Comparison of ENCODE assay signal across 10 cellular contexts in genomic region chr12:52945389-52946232, GRCh38. TPM values are rescaled to one million over a fixed set of nuclear protein-coding genes. Genes with fewer than 3 reads are reported as not detected.
DNase-seq lines count a peak whose midpoint lies in the region; ATAC-seq, FAIRE-seq and TF ChIP-seq lines count a peak whose summit lies in the region.
"Had no signal": no experiment of that assay in that cellular context is flagged by ENCODE, and none has a peak within 500 bp of the region (broad histone marks: within the 10 kb centered on the region; RNA-seq: fewer than 3 reads in every experiment).

No MANE protein-coding gene starts in this region.

- H3K4me2 ChIP-seq in A549: peak overlapping the region; percentile 93

- DNase-seq in A549 (ENCODE audit: low read depth in 1 of 2, low spot score in 1 of 2) (peak in 1 of 2 experiments; percentile 94), HuH-7 (ENCODE audit: low spot score) (peak; percentile 69), cerebellar cortex (ENCODE audit: low spot score) (peak; percentile 73), right lobe of liver (peak; percentile 80 to 87 (median 86)), vagina (ENCODE audit: extremely low spot score in 2 of 2) (no peak), NAMALWA (ENCODE audit: low spot score) (no peak)
- DNase-seq: SHP77 had no signal

- TF ChIP-seq CTCF in A549 (IDR thresholded peaks at IDR 0.05) (no peak), right lobe of liver (IDR thresholded peaks at IDR 0.05) (no peak), vagina (IDR thresholded peaks at IDR 0.05) (no peak)

- CTCF ChIA-PET in A549 (lab: Yijun Ruan, JAX): interaction anchor here (1.0 to 9.8 kb wide), 17 partner anchors 9 to 802 kb away, joined by 3 to 112 read pairs (median 6); partner anchors contain the start of gene KRT8

- H3K9me3 ChIP-seq in A549: no peaks in the 10 kb centered on the region
- H3K9me3 ChIP-seq in right lobe of liver: no peaks in the 10 kb centered on the region
- no peaks in the 10 kb centered on the region for H3K9me3 ChIP-seq in vagina

- TF ChIP-seq EP300 in A549 (IDR thresholded peaks at IDR 0.05): peak; percentile 63 to 89; a peak in 4 of 5 replicates

- H3K36me3 ChIP-seq in right lobe of liver: peaks cover 0 to 5% (median 2%) of the 10 kb centered on the region in 4 donors
- H3K36me3 ChIP-seq in vagina: no peaks in the 10 kb centered on the region

- H3K27me3 ChIP-seq in right lobe of liver (no peaks in the 10 kb centered on the region), vagina (no peaks in the 10 kb centered on the region)

- WGBS in A549 (ENCODE audit: missing lambda C conversion rate): 16% methylated on average over 13 of the region's 13 CpGs
- 28% methylated on average over 12 of the region's 13 CpGs for WGBS in right lobe of liver (ENCODE audit: insufficient coverage, low coverage, low lambda C conversion rate, missing lambda C conversion rate)

- intact Hi-C loops in right lobe of liver (cut with DNase I): no loop called here
- intact Hi-C loops in vagina (cut with DNase I): no loop called here

- TF ChIP-seq POLR2A in A549 (IDR thresholded peaks at IDR 0.05; ENCODE audit: low read length): 0 out of 2 replicates have a peak, but pooled peaks have one; percentile 19
- peak; percentile 79 for TF ChIP-seq POLR2A in right lobe of liver (IDR thresholded peaks at IDR 0.05)
- no peak for TF ChIP-seq POLR2A in vagina (IDR thresholded peaks at IDR 0.05)

- POLR2A ChIA-PET in A549 (lab: Yijun Ruan, JAX): interaction anchor here (0.8 to 9.4 kb wide), 7 partner anchors 10 to 49 kb away, joined by 3 to 208 read pairs (median 14); partner anchors contain the start of gene KRT8

- H3K27ac ChIP-seq in A549 (peak overlapping the region; percentile 96 to 97), right lobe of liver (peak overlapping the region; percentile 88 to 95 (median 94)), vagina (no peak overlapping the region)

- H3K4me3 ChIP-seq in A549 (no peak overlapping the region), right lobe of liver (no peak overlapping the region), vagina (no peak overlapping the region)

- peaks cover 62% of the 10 kb centered on the region for H3K4me1 ChIP-seq in A549
- H3K4me1 ChIP-seq in right lobe of liver: peaks cover 0 to 38% (median 14%) of the 10 kb centered on the region in 4 donors
- no peaks in the 10 kb centered on the region for H3K4me1 ChIP-seq in vagina

- no peak for FAIRE-seq in A549 (lab: Jason Lieb, UNC)

- ATAC-seq in A549 (peak; percentile 14 to 51; a peak in 5 of 6 replicates), right lobe of liver (peak; percentile 58 to 66 (median 62)), GM21825 (IDR thresholded peaks at IDR 0.05; ENCODE audit: unreplicated experiment) (no peak), HG03135 (IDR thresholded peaks at IDR 0.05; ENCODE audit: unreplicated experiment) (no peak)

- no peak; a peak in 2 of 5 replicates for TF ChIP-seq RAD21 in A549 (conservative IDR thresholded peaks at IDR 0.05 in 1 of 2, IDR thresholded peaks at IDR 0.05 in 1 of 2)

TF ChIP-seq in A549, 52 proteins besides CTCF, POLR2A, EP300 and RAD21 (continues in another document):
- TF ChIP-seq RFX5 (IDR thresholded peaks at IDR 0.05) (no peak), CHD4 (IDR thresholded peaks at IDR 0.05; ENCODE audit: borderline replicate concordance) (no peak), MAZ (IDR thresholded peaks at IDR 0.05; ENCODE audit: borderline replicate concordance, low read depth, low read length) (no peak), KDM1A (IDR thresholded peaks at IDR 0.05; ENCODE audit: low read depth) (no peak), JUN (IDR thresholded peaks at IDR 0.05) (peak; percentile 31 to 76), TP53 (CRISPR knock-in tag; IDR thresholded peaks at IDR 0.05) (peak; percentile 83; the same call in 1 of the 2 replicates), RNF2 (IDR thresholded peaks at IDR 0.05; ENCODE audit: borderline replicate concordance, low read depth) (no peak), HDAC2 (IDR thresholded peaks at IDR 0.05) (no peak), HMGXB4 (CRISPR knock-in tag; IDR thresholded peaks at IDR 0.05; ENCODE audit: borderline replicate concordance) (no peak), MAX (IDR thresholded peaks at IDR 0.05) (peak; percentile 66), SMC3 (IDR thresholded peaks at IDR 0.05) (no peak; the same call in 2 of the 3 replicates), ZNF302 (CRISPR knock-in tag; IDR thresholded peaks at IDR 0.05) (peak; percentile 97), PBX3 (IDR thresholded peaks at IDR 0.05) (0 out of 2 replicates have a peak, but pooled peaks have one; percentile 36), CHD2 (IDR thresholded peaks at IDR 0.05; ENCODE audit: low read length, partially characterized antibody) (no peak), ZSCAN20 (CRISPR knock-in tag; IDR thresholded peaks at IDR 0.05) (no peak), KDM5A (IDR thresholded peaks at IDR 0.05) (no peak), NPAS2 (CRISPR knock-in tag; IDR thresholded peaks at IDR 0.05; ENCODE audit: borderline replicate concordance) (no peak), EHF (CRISPR knock-in tag; IDR thresholded peaks at IDR 0.05) (peak; percentile 74), HOXA7 (CRISPR knock-in tag; IDR thresholded peaks at IDR 0.05) (peak; percentile 53; the same call in 1 of the 2 replicates), EHMT2 (IDR thresholded peaks at IDR 0.05; ENCODE audit: low read depth) (no peak), ESRRA (IDR thresholded peaks at IDR 0.05; ENCODE audit: borderline replicate concordance, low read length) (no peak), POLR2AphosphoS2 (conservative IDR thresholded peaks at IDR 0.05; ENCODE audit: low read length) (no peak), PHF8 (IDR thresholded peaks at IDR 0.05; ENCODE audit: borderline replicate concordance, low read depth) (no peak), CEBPB (IDR thresholded peaks at IDR 0.05) (peak in 1 of 2 experiments; percentile 50; a peak in 2 of 4 replicates), HES2 (IDR thresholded peaks at IDR 0.05) (no peak), SREBF2 (IDR thresholded peaks at IDR 0.05) (no peak), FOXS1 (CRISPR knock-in tag; IDR thresholded peaks at IDR 0.05) (peak; percentile 90; the same call in 1 of the 2 replicates), HOXB5 (CRISPR knock-in tag; IDR thresholded peaks at IDR 0.05) (0 out of 2 replicates have a peak, but pooled peaks have one; percentile 2), CBX8 (IDR thresholded peaks at IDR 0.05) (no peak), TFCP2L1 (CRISPR knock-in tag; IDR thresholded peaks at IDR 0.05) (no peak), NR3C1 (IDR thresholded peaks at IDR 0.05) (no peak), HOXB13 (CRISPR knock-in tag; IDR thresholded peaks at IDR 0.05; ENCODE audit: low read depth) (peak; percentile 89), ZC3H11A (IDR thresholded peaks at IDR 0.05) (no peak)

RNA-seq across cellular contexts. Expression of gene KRT18, which starts 3.3 kb away (rescaled TPM):
- polyA plus RNA-seq in A549 (2011; rRNA removed): 2,476 and 2,635 TPM in 2 replicates
- 2,127 and 2,527 TPM in 2 replicates for polyA plus RNA-seq in A549 (2012; cell fraction: cytosol; rRNA removed)
- 3,075 and 3,600 TPM in 2 replicates for polyA plus RNA-seq in A549 (2012; cell fraction: nucleus; rRNA removed)
- 2,534 to 2,941 TPM (median 2,752 TPM) in 3 replicates for polyA plus RNA-seq in A549 (2017; fragmentation: RNase III; extraction: RNeasy Plus Mini Kit Qiagen cat#74134 plus additional on column Dnase treatment)
- polyA minus RNA-seq in A549 (2011; rRNA and poly(A)+ RNA removed): 2,971 and 3,475 TPM in 2 replicates
- total RNA-seq in right lobe of liver: 1,000 to 10,000 TPM in 2 of 6 experiments, 100 to 1,000 TPM in 4; 148 to 1,377 (median 478) TPM
- total RNA-seq in vagina: 93.1 TPM
- total RNA-seq: myocyte had no signal

RNA-seq across cellular contexts. Expression of gene KRT8, which starts 40.7 kb away (rescaled TPM):
- polyA plus RNA-seq in A549 (2011; rRNA removed) (1,385 and 2,250 TPM in 2 replicates), A549 (2017; fragmentation: RNase III; extraction: RNeasy Plus Mini Kit Qiagen cat#74134 plus additional on column Dnase treatment) (3,173 to 3,781 TPM (median 3,633 TPM) in 3 replicates)
- 2,547 and 2,774 TPM in 2 replicates for polyA plus RNA-seq in A549 (2012; cell fraction: cytosol; rRNA removed)
- polyA plus RNA-seq in A549 (2012; cell fraction: nucleus; rRNA removed): 3,370 and 4,681 TPM in 2 replicates
- 2,077 and 2,477 TPM in 2 replicates for polyA minus RNA-seq in A549 (2011; rRNA and poly(A)+ RNA removed)
- total RNA-seq in right lobe of liver (1,000 to 10,000 TPM in 1 of 6 experiments, 100 to 1,000 TPM in 5; 149 to 1,003 (median 436) TPM), vagina (22.8 TPM)

Comparison
In these comparisons a context has a peak if more than half of its experiments do, and no peak if none do; other contexts are left out.
1. ATAC-seq: peak in A549 (2 of 2) and right lobe of liver (4 of 4); none in GM21825 (single experiment) and HG03135 (single experiment).
2. DNase-seq: peak in HuH-7 (single experiment), cerebellar cortex (single experiment) and right lobe of liver (3 of 3); none in vagina (0 of 2) and NAMALWA (single experiment).
3. POLR2A ChIP-seq: peak in A549 (single experiment) and right lobe of liver (single experiment); none in vagina (0 of 2).